In genomic region chr16:72609933-72610332, GRCh38 we compare ENCODE assay signal across 19 cellular contexts.
DNase-seq lines count a peak whose midpoint lies in the region; ATAC-seq and TF ChIP-seq lines count a peak whose summit lies in the region.
"Had no signal": no experiment of that assay in that cellular context is flagged by ENCODE, and none has a peak within 500 bp of the region (broad histone marks: within the 10 kb centered on the region; RNA-seq: fewer than 3 reads in every experiment).

No MANE protein-coding gene starts in this region.

- no peak for TF ChIP-seq EP300 in ovary (IDR thresholded peaks at IDR 0.05)

- no peaks in the 10 kb centered on the region for H3K36me3 ChIP-seq in GM23338 (ENCODE audit: insufficient read depth)
- no peaks in the 10 kb centered on the region for H3K36me3 ChIP-seq in ovary

- H3K9me2 ChIP-seq in GM23338 (ENCODE audit: insufficient read depth): no peaks in the 10 kb centered on the region

- DNase-seq in GM23338 (ENCODE audit: low spot score) (no peak), MV-4-11 (lab: John Stamatoyannopoulos, UW) (peak; percentile 56), SKM-1 treated with dmso at 0.1 percent for 144 hours (lab: John Stamatoyannopoulos, UW; ENCODE audit: unreplicated experiment) (peak; percentile 29), ovary (no peak), NCI-H2227 treated with DMSO at 0.1 percent for 48 hours (lab: John Stamatoyannopoulos, UW) (no peak), KG1 (lab: John Stamatoyannopoulos, UW) (no peak)
- DNase-seq: CD8-positive, alpha-beta T cell; GM23248; KBM-7; NCI-H1105; NCI-H1694 treated with DMSO at 0.1 percent for 48 hours; NCI-H2107; NCI-H226; NCI-H526; Right ventricle myocardium superior; SW 1271 had no signal

- H3K27ac Mint-ChIP-seq in GM23338: peak overlapping the region; percentile 60
- peak overlapping the region in 2 of 3 experiments; percentile 56 for H3K27ac Mint-ChIP-seq in nephron
- H3K27ac Mint-ChIP-seq: CD8-positive, alpha-beta T cell had no signal

- TF ChIP-seq CTCF in GM23338 (conservative IDR thresholded peaks at IDR 0.05; ENCODE audit: low read depth in 2 of 2) (no peak), nephron (IDR thresholded peaks at IDR 0.05; ENCODE audit: unreplicated experiment in 3 of 3) (no peak), ovary (IDR thresholded peaks at IDR 0.05) (no peak)

- peak; percentile 42; the same call in 2 of the 3 replicates for ATAC-seq in GM23338
- ATAC-seq: CD8-positive, alpha-beta T cell; HCT116; Panc1 had no signal

- H3K79me2 ChIP-seq in GM23338 (replicated peaks; ENCODE audit: insufficient read depth): no peaks in the 10 kb centered on the region

- H3K27me3 Mint-ChIP-seq in GM23338 (ENCODE audit: insufficient read depth, low read depth, poor library complexity): no peaks in the 10 kb centered on the region
- no peaks in the 10 kb centered on the region for H3K27me3 Mint-ChIP-seq in nephron (ENCODE audit: low read depth)

- 0 out of 2 replicates have a peak, but pooled peaks cover 3% of the 10 kb centered on the region for H4K20me1 ChIP-seq in GM23338 (replicated peaks; ENCODE audit: insufficient read depth)

- H3K9me3 ChIP-seq in ovary: no peaks in the 10 kb centered on the region

- no peaks in the 10 kb centered on the region for H3F3A ChIP-seq in GM23338 (replicated peaks; ENCODE audit: low read depth)

- intact Hi-C loops in ovary (cut with DNase I): no loop called here

- peaks cover 21% of the 10 kb centered on the region for H3K4me1 ChIP-seq in GM23338 (ENCODE audit: insufficient read depth)
- no peaks in the 10 kb centered on the region for H3K4me1 ChIP-seq in ovary (ENCODE audit: insufficient read depth)

- no peak for TF ChIP-seq POLR2A in ovary (IDR thresholded peaks at IDR 0.05)

- peak overlapping the region; percentile 20; the same call in 1 of the 2 replicates for H3K27ac ChIP-seq in GM23338 (ENCODE audit: low read depth)
- no peak overlapping the region for H3K27ac ChIP-seq in ovary
- H3K27ac ChIP-seq: GM23248 had no signal

- H3K36me3 Mint-ChIP-seq in GM23338 (ENCODE audit: low read depth) (peaks cover 4% of the 10 kb centered on the region; the same call in 1 of the 3 replicates), nephron (ENCODE audit: low read depth) (peaks cover 1% of the 10 kb centered on the region)
- H3K36me3 Mint-ChIP-seq: CD8-positive, alpha-beta T cell had no signal

- H3K27me3 ChIP-seq in GM23338 (ENCODE audit: insufficient read depth) (no peaks in the 10 kb centered on the region), ovary (no peaks in the 10 kb centered on the region)

- no peak overlapping the region for H3K4me3 Mint-ChIP-seq in GM23338
- no peak overlapping the region for H3K4me3 Mint-ChIP-seq in nephron
- H3K4me3 Mint-ChIP-seq: CD8-positive, alpha-beta T cell had no signal

- H3K4me2 ChIP-seq in GM23338: no peak overlapping the region

- H3K9me3 Mint-ChIP-seq in GM23338: no peaks in the 10 kb centered on the region
- peaks cover 5% of the 10 kb centered on the region for H3K9me3 Mint-ChIP-seq in nephron
- H3K9me3 Mint-ChIP-seq: CD8-positive, alpha-beta T cell had no signal

- peaks cover 14% of the 10 kb centered on the region for H3K4me1 Mint-ChIP-seq in GM23338
- peaks cover 30% of the 10 kb centered on the region for H3K4me1 Mint-ChIP-seq in nephron

- 78 to 82% (median 79%) methylated on average over 3 of the region's 3 CpGs for WGBS in ovary, 3 donors

- H3K4me3 ChIP-seq in GM23338 (no peak overlapping the region), ovary (no peak overlapping the region)
- H3K4me3 ChIP-seq: GM23248 had no signal

- no peak overlapping the region for H2AFZ ChIP-seq in GM23338
- H2AFZ ChIP-seq: GM23248 had no signal

TF ChIP-seq in GM23338, 12 proteins besides CTCF, POLR2A, EP300 and RAD21 (continues in another document):
- TF ChIP-seq EZH2 (IDR thresholded peaks at IDR 0.05; ENCODE audit: low read depth, unreplicated experiment) (no peak), EZH2phosphoT487 (IDR thresholded peaks at IDR 0.05; ENCODE audit: unreplicated experiment) (no peak), ZNF331 (CRISPR knock-in tag; IDR thresholded peaks at IDR 0.05; ENCODE audit: low read depth) (no peak), ETS1 (IDR thresholded peaks at IDR 0.05) (no peak), ZNF114 (CRISPR knock-in tag; IDR thresholded peaks at IDR 0.05) (no peak), NANOG (IDR thresholded peaks at IDR 0.05; ENCODE audit: borderline replicate concordance) (no peak), STAT1 (IDR thresholded peaks at IDR 0.05; ENCODE audit: unreplicated experiment) (no peak), POLR2AphosphoS5 (IDR thresholded peaks at IDR 0.05; ENCODE audit: low read depth) (no peak), REST (IDR thresholded peaks at IDR 0.05; ENCODE audit: unreplicated experiment) (no peak), JUNB (IDR thresholded peaks at IDR 0.05; ENCODE audit: unreplicated experiment) (no peak), CREB1 (CRISPR knock-in tag; IDR thresholded peaks at IDR 0.05; ENCODE audit: low read depth) (no peak)

Comparison
In these comparisons a context has a peak if more than half of its experiments do, and no peak if none do; other contexts are left out.
1. DNase-seq: peak in MV-4-11 (single experiment) and SKM-1 treated with dmso at 0.1 percent for 144 hours (single experiment); none in GM23338 (single experiment), ovary (0 of 5), NCI-H2227 treated with DMSO at 0.1 percent for 48 hours (single experiment) and KG1 (single experiment).